Comparison of ENCODE assay signal across 16 cellular contexts in the genomic region with DNA sequence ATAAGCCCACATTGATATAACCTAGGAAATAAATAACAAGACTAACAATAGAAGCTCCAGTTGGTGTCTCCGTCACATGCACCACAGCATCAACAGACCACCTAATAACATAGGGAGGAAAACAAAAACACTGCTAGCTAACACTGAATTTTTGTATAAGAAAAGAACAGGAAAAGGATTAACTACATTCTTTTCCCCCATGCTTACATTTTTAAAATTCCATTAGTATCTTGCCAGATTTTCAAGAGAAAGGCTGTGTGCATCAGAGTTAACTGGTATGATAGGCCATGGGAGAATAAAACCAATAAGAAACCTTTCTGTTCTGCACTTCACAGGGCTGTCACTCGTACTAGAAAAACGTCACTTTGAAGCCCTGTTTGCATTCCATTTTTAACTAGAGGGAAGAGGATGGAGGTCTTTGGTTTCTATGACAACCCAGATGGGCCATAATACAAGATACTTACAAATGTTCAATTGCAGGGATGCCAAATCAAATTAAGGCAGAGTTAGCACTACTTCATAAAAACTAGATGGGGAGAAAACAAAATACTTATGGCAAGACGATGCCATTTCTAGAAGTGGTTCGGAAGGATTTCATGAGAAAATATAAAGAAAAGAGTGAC.
DNase-seq lines count a peak whose midpoint lies in the region; ATAC-seq, FAIRE-seq and TF ChIP-seq lines count a peak whose summit lies in the region.
"Had no signal": no experiment of that assay in that cellular context is flagged by ENCODE, and none has a peak within 500 bp of the region (broad histone marks: within the 10 kb centered on the region; RNA-seq: fewer than 3 reads in every experiment).

No MANE protein-coding gene starts in this region.

- no peak overlapping the region for H3K4me3 Mint-ChIP-seq in mesothelial cell of epicardium
- H3K4me3 Mint-ChIP-seq: activated naive CD4-positive, alpha-beta T cell treated with anti-CD3 and anti-CD28 coated beads, Interleukin-2, amount 50 U/mL, for 24 hours had no signal

- H3K27me3 Mint-ChIP-seq in mesothelial cell of epicardium (ENCODE audit: low read depth): no peaks in the 10 kb centered on the region
- H3K27me3 Mint-ChIP-seq: activated naive CD4-positive, alpha-beta T cell treated with anti-CD3 and anti-CD28 coated beads, Interleukin-2, amount 50 U/mL, for 24 hours had no signal

- H3K4me1 ChIP-seq in Karpas-422 (ENCODE audit: low read length) (peaks cover 96% of the 10 kb centered on the region), H1 (replicated peaks in 1 of 4; ENCODE audit: control insufficient read depth in 3 of 4, insufficient read depth in 4 of 4, low read length in 3 of 4) (peaks cover 3 to 24% (median 14%) of the 10 kb centered on the region in 4 experiments; a peak in 6 of 7 replicates), hepatocyte (ENCODE audit: insufficient read depth) (peaks cover 3% of the 10 kb centered on the region)

- H3K4ac ChIP-seq in H1 (replicated peaks; ENCODE audit: insufficient read length, low read depth, low read length): peak overlapping the region; percentile 76

- no peak for TF ChIP-seq CTCF in H1 (IDR thresholded peaks at IDR 0.05; ENCODE audit: control extremely low read depth in 1 of 3, insufficient read depth in 1 of 3, low read depth in 1 of 3, low read length in 3 of 3)
- no peak for TF ChIP-seq CTCF in mesothelial cell of epicardium (IDR thresholded peaks at IDR 0.05; ENCODE audit: unreplicated experiment)
- no peak for TF ChIP-seq CTCF in hepatocyte (IDR thresholded peaks at IDR 0.05; ENCODE audit: poor library complexity)

- H3K27ac ChIP-seq in Karpas-422 (ENCODE audit: low read length) (no peak overlapping the region), H1 (ENCODE audit: low read depth, low read length) (peak overlapping the region; percentile 87; the same call in 1 of the 2 replicates), hepatocyte (no peak overlapping the region)

- H2BK15ac ChIP-seq in H1 (ENCODE audit: low read length): no peak overlapping the region

- H2AK5ac ChIP-seq in H1 (ENCODE audit: low read depth, low read length): no peak overlapping the region

- no peaks in the 10 kb centered on the region for H3K79me1 ChIP-seq in H1 (ENCODE audit: low read depth, low read length)

- H3K27me3 ChIP-seq in Karpas-422 (ENCODE audit: low read length) (no peaks in the 10 kb centered on the region), H1 (replicated peaks in 1 of 4; ENCODE audit: control insufficient read depth in 3 of 4, extremely low read depth in 1 of 4, insufficient read depth in 3 of 4, low read length in 3 of 4) (no peaks in the 10 kb centered on the region), hepatocyte (no peaks in the 10 kb centered on the region)
- H3K27me3 ChIP-seq: uterus had no signal

- no peak overlapping the region for H4K8ac ChIP-seq in H1 (ENCODE audit: extremely low read depth, insufficient read depth, low read length)

- H4K20me1 ChIP-seq in Karpas-422 (ENCODE audit: insufficient read depth, low read depth, low read length): no peaks in the 10 kb centered on the region
- no peaks in the 10 kb centered on the region for H4K20me1 ChIP-seq in H1 (replicated peaks in 1 of 2; ENCODE audit: control insufficient read depth in 1 of 2, insufficient read depth in 2 of 2, low read length in 2 of 2)
- peaks cover 17% of the 10 kb centered on the region for H4K20me1 ChIP-seq in hepatocyte (ENCODE audit: insufficient read depth, poor library complexity, severe bottlenecking)

- H3K18ac ChIP-seq in H1 (ENCODE audit: extremely low read depth, low read length): no peak overlapping the region

- peak; percentile 33 for DNase-seq in AG08396 (ENCODE audit: low spot score)
- DNase-seq in Karpas-422: peak; percentile 57
- DNase-seq in H1 (ENCODE audit: low read depth in 1 of 2, low spot score in 2 of 2): no peak
- DNase-seq in mesothelial cell of epicardium (ENCODE audit: low spot score in 2 of 2, unreplicated experiment in 2 of 2): no peak
- no peak for DNase-seq in HTR-8/SVneo (ENCODE audit: insufficient read length, low spot score)
- no peak for DNase-seq in hepatocyte (ENCODE audit: low spot score)
- DNase-seq: AML-193, H7, NCI-H1417 treated with DMSO at 0.1 percent for 48 hours, NCI-H82, SIG-M5, uterus had no signal

- no peak overlapping the region for H3K23ac ChIP-seq in H1 (ENCODE audit: insufficient read length)

- peaks cover 92% of the 10 kb centered on the region for H3K79me2 ChIP-seq in Karpas-422 (ENCODE audit: low read length)
- peaks cover 0 to 32% of the 10 kb centered on the region in 2 experiments; a peak in 2 of 4 replicates for H3K79me2 ChIP-seq in H1 (ENCODE audit: control insufficient read depth in 1 of 2, insufficient read depth in 2 of 2, low read length in 2 of 2)
- H3K79me2 ChIP-seq in hepatocyte: peaks cover 49% of the 10 kb centered on the region

- no peak overlapping the region for H2BK20ac ChIP-seq in H1 (ENCODE audit: low read length)

- H2BK12ac ChIP-seq in H1 (ENCODE audit: low read depth, low read length): no peak overlapping the region; the same call in 1 of the 2 replicates

- H3K14ac ChIP-seq in H1 (ENCODE audit: insufficient read length): no peak overlapping the region

- no peak overlapping the region for H4K91ac ChIP-seq in H1 (replicated peaks; ENCODE audit: insufficient read length, low read length)

- H3K4me3 ChIP-seq in Karpas-422 (ENCODE audit: low read length) (no peak overlapping the region), H1 (ENCODE audit: extremely low read depth in 1 of 4, insufficient read depth in 2 of 4, low read depth in 3 of 4, low read length in 4 of 4) (peak overlapping the region in 1 of 4 experiments; percentile 40; a peak in 3 of 8 replicates), hepatocyte (no peak overlapping the region)
- H3K4me3 ChIP-seq: lung, uterus had no signal

- FAIRE-seq in H1 (lab: Jason Lieb, UNC) (peak; percentile 65), HTR-8/SVneo (lab: Jason Lieb, UNC) (no peak)

- CTCF ChIA-PET in H1 (lab: Charles Lee; ENCODE audit: partially characterized antibody): interaction anchor here (1.2 to 4.0 kb wide), 8 partner anchors 9 to 129 kb away, joined by 3 to 48 read pairs (median 8); no protein-coding TSS in a partner anchor

- no peak for TF ChIP-seq POLR2A in H1 (IDR thresholded peaks at IDR 0.05; ENCODE audit: control extremely low read depth in 1 of 2, low read depth in 2 of 2, low read length in 2 of 2)

- TF ChIP-seq RAD21 in H1 (IDR thresholded peaks at IDR 0.05 in 1 of 2, conservative IDR thresholded peaks at IDR 0.05 in 1 of 2; ENCODE audit: low read depth in 2 of 2, low read length in 2 of 2): no peak

- no peaks in the 10 kb centered on the region for H3K9me3 Mint-ChIP-seq in mesothelial cell of epicardium
- H3K9me3 Mint-ChIP-seq: activated naive CD4-positive, alpha-beta T cell treated with anti-CD3 and anti-CD28 coated beads, Interleukin-2, amount 50 U/mL, for 24 hours had no signal

- H3K36me3 ChIP-seq in Karpas-422 (ENCODE audit: insufficient read depth, low read length): no peaks in the 10 kb centered on the region
- no peaks in the 10 kb centered on the region for H3K36me3 ChIP-seq in H1 (ENCODE audit: control insufficient read depth in 2 of 4, insufficient read depth in 4 of 4, low read length in 3 of 4)
- H3K36me3 ChIP-seq in hepatocyte (replicated peaks; ENCODE audit: insufficient read depth, low read depth): no peaks in the 10 kb centered on the region

- WGBS in H1 (ENCODE audit: extremely low coverage in 1 of 2, insufficient coverage in 1 of 2, insufficient read length in 1 of 2, insufficient replicate concordance in 2 of 2, low coverage in 1 of 2, low lambda C conversion rate in 2 of 2, missing lambda C conversion rate in 1 of 2), 2 experiments: 24% methylated on average over 5 of the region's 5 CpGs; no CpG with 5 or more reads in 1 of the 2 experiments
- 63% methylated on average over 5 of the region's 5 CpGs for WGBS in hepatocyte (ENCODE audit: low lambda C conversion rate, missing lambda C conversion rate)

- no peaks in the 10 kb centered on the region for H3K23me2 ChIP-seq in H1 (ENCODE audit: low read depth, low read length)

- H3K36me3 Mint-ChIP-seq in mesothelial cell of epicardium: no peaks in the 10 kb centered on the region
- H3K36me3 Mint-ChIP-seq: activated naive CD4-positive, alpha-beta T cell treated with anti-CD3 and anti-CD28 coated beads, Interleukin-2, amount 50 U/mL, for 24 hours had no signal

- H3K27ac Mint-ChIP-seq in mesothelial cell of epicardium: peak overlapping the region; percentile 73
- H3K27ac Mint-ChIP-seq: activated naive CD4-positive, alpha-beta T cell treated with anti-CD3 and anti-CD28 coated beads, Interleukin-2, amount 50 U/mL, for 24 hours had no signal

- peak overlapping the region; percentile 77; the same call in 1 of the 2 replicates for H2BK5ac ChIP-seq in H1 (ENCODE audit: low read depth, low read length)

- peak in 1 of 2 experiments; percentile 87; a peak in 1 of 3 replicates for TF ChIP-seq EP300 in H1 (IDR thresholded peaks at IDR 0.05; ENCODE audit: borderline replicate concordance in 1 of 2, low read depth in 2 of 2, low read length in 2 of 2)

- H4K5ac ChIP-seq in H1 (ENCODE audit: insufficient read length, low read depth, low read length): peak overlapping the region; percentile 98

- H3K4me1 Mint-ChIP-seq in mesothelial cell of epicardium: peaks cover 18% of the 10 kb centered on the region

- H3K9me3 ChIP-seq in Karpas-422 (ENCODE audit: low read length) (no peaks in the 10 kb centered on the region), H1 (ENCODE audit: insufficient read depth in 2 of 2, low read depth in 1 of 2, low read length in 1 of 2) (no peaks in the 10 kb centered on the region), hepatocyte (ENCODE audit: low read depth) (no peaks in the 10 kb centered on the region)
- H3K9me3 ChIP-seq: uterus had no signal

- H3K9me2 ChIP-seq in Karpas-422 (replicated peaks; ENCODE audit: insufficient read depth, low read length) (no peaks in the 10 kb centered on the region), hepatocyte (replicated peaks; ENCODE audit: insufficient read depth) (no peaks in the 10 kb centered on the region)

- H3K56ac ChIP-seq in H1 (replicated peaks; ENCODE audit: insufficient read length, low read depth, low read length): no peak overlapping the region

- H2AFZ ChIP-seq in Karpas-422 (ENCODE audit: low read length) (no peak overlapping the region), H1 (ENCODE audit: low read length) (no peak overlapping the region), hepatocyte (no peak overlapping the region)

- ATAC-seq in HG03196 (IDR thresholded peaks at IDR 0.05; ENCODE audit: unreplicated experiment) (no peak), HG03095 (IDR thresholded peaks at IDR 0.05; ENCODE audit: unreplicated experiment) (no peak)

- H3K4me2 ChIP-seq in Karpas-422 (ENCODE audit: low read depth, low read length, poor library complexity, severe bottlenecking): peak overlapping the region; percentile 19
- peak overlapping the region; percentile 40 to 57 for H3K4me2 ChIP-seq in H1 (ENCODE audit: insufficient read depth in 1 of 2, low read depth in 2 of 2, low read length in 2 of 2)
- no peak overlapping the region for H3K4me2 ChIP-seq in hepatocyte

- H2BK120ac ChIP-seq in H1 (replicated peaks; ENCODE audit: low read depth, low read length): no peak overlapping the region

- POLR2A ChIA-PET in H1 (lab: Charles Lee; ENCODE audit: partially characterized antibody): interaction anchor here (1.0 to 4.5 kb wide), 12 partner anchors 9 to 136 kb away, joined by 3 to 37 read pairs (median 6); partner anchors contain the start of genes LARGE2 and PEX16

- H3K9ac ChIP-seq in Karpas-422 (ENCODE audit: low read length): no peak overlapping the region
- H3K9ac ChIP-seq in H1 (replicated peaks in 1 of 4; ENCODE audit: extremely low read depth in 1 of 4, low read depth in 3 of 4, low read length in 3 of 4): peak overlapping the region in 1 of 4 experiments; percentile 39; a peak in 2 of 7 replicates

Comparison
In these comparisons a context has a peak if more than half of its experiments do, and no peak if none do; other contexts are left out.
1. DNase-seq: peak in AG08396 (single experiment) and Karpas-422 (single experiment); none in H1 (0 of 2), mesothelial cell of epicardium (0 of 2), HTR-8/SVneo (single experiment) and hepatocyte (single experiment).